In genomic region chr11:27656320-27656719, GRCh38 we compare ENCODE assay signal across 26 cellular contexts. TPM values are rescaled to one million over a fixed set of nuclear protein-coding genes. Genes with fewer than 3 reads are reported as not detected.
"Had no signal": no experiment of that assay in that cellular context is flagged by ENCODE, and none has a peak within 500 bp of the region (broad histone marks: within the 10 kb centered on the region; RNA-seq: fewer than 3 reads in every experiment).

No MANE protein-coding gene starts in this region.

- H3K27ac ChIP-seq: coronary artery, esophagus squamous epithelium, heart right ventricle, ovary, psoas muscle, skin epidermis, spleen, testis, tibial artery, uterus had no signal

- ATAC-seq: effector memory CD8-positive, alpha-beta T cell; heart right ventricle; left colon; left ventricle myocardium superior; naive thymus-derived CD8-positive, alpha-beta T cell; psoas muscle; right cardiac atrium; stimulated activated memory B cell treated with anti-CD40 and anti-IgM and Interleukin-4, amounts not matched to agents 10 μg/mL and 1 μg/mL and 100 μg/mL, for 72 hours; stimulated activated naive CD8-positive, alpha-beta T cell treated with anti-CD3 and anti-CD28 coated beads, Interleukin-15, Interleukin-2, amounts not matched to agents 100 U/mL and 50 U/mL, for 24 hours had no signal

- H3K36me3 ChIP-seq: ovary, uterus had no signal

- H3K4me3 ChIP-seq: coronary artery, esophagus squamous epithelium, heart right ventricle, ovary, psoas muscle, skin epidermis, spleen, testis, tibial artery, uterus had no signal

- DNase-seq: effector memory CD8-positive, alpha-beta T cell; erythroblast; esophagus squamous epithelium; foreskin melanocyte; glutamatergic neuron; heart right ventricle; hippocampal formation; left colon; left ventricle myocardium superior; naive thymus-derived CD8-positive, alpha-beta T cell; occipital lobe; ovary; posterior cingulate gyrus; psoas muscle; right cardiac atrium; spleen; stimulated activated CD4-positive, alpha-beta T cell treated with anti-CD3 and anti-CD28 coated beads, Interleukin-4, amount 100 ng/mL, for 4 hours; stimulated activated naive CD8-positive, alpha-beta T cell treated with anti-CD3 and anti-CD28 coated beads, Interleukin-15, Interleukin-2, amounts not matched to agents 100 U/mL and 50 U/mL, for 24 hours; substantia nigra; testis; tibial artery; uterus had no signal

- H3K9me3 ChIP-seq: esophagus squamous epithelium, heart right ventricle, ovary, psoas muscle, spleen, testis, tibial artery, uterus had no signal

- H3K4me1 ChIP-seq: esophagus squamous epithelium, heart right ventricle, psoas muscle, spleen, testis, tibial artery, uterus had no signal

- H3K27me3 ChIP-seq: esophagus squamous epithelium, heart right ventricle, ovary, spleen, testis, tibial artery, uterus had no signal

RNA-seq across cellular contexts. Expression of gene BDNF, which starts 43.9 kb away (rescaled TPM):
- total RNA-seq: naive thymus-derived CD8-positive, alpha-beta T cell had no signal
- polyA plus RNA-seq: neural cell had no signal
